23 cellular contexts compared by ENCODE assay signal in the genomic region with DNA sequence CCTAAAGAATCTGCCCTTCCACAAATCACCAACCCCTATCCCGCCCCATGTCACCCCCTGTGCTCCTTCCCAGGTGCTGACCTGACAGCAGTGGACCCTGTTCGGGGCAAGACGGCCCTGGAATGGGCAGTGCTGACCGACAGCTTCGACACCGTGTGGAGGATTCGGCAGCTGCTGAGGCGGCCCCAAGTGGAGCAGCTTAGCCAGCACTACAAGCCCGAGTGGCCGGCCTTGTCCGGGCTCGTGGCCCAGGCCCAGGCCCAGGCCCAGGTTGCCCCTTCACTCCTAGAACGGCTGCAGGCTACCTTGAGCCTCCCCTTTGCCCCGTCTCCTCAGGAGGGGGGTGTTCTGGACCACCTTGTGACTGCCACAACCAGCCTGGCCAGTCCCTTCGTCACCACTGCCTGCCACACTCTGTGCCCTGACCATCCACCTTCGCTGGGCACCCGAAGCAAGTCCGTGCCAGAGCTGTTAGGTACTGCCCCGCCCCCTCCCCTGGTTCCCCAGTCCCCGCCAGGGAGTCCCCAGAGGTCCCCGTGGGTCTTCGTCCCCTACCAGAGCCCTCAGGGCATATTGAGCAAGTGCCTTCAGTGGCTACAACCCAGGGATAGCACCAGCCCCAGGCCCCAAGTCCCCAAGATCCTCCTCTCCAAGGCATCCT. TPM values are rescaled to one million over a fixed set of nuclear protein-coding genes. Genes with fewer than 3 reads are reported as not detected.
DNase-seq lines count a peak whose midpoint lies in the region; ATAC-seq and TF ChIP-seq lines count a peak whose summit lies in the region.
"Had no signal": no experiment of that assay in that cellular context is flagged by ENCODE, and none has a peak within 500 bp of the region (broad histone marks: within the 10 kb centered on the region; RNA-seq: fewer than 3 reads in every experiment).

No MANE protein-coding gene starts in this region.

- H3K9ac ChIP-seq in SK-N-SH (no peak overlapping the region), PC-3 (ENCODE audit: low read length) (no peak overlapping the region), endodermal cell (ENCODE audit: extremely low read depth, low read length, poor library complexity, severe bottlenecking) (no peak overlapping the region)

- no peaks in the 10 kb centered on the region for H3K79me2 ChIP-seq in SK-N-SH (ENCODE audit: insufficient read depth)
- H3K79me2 ChIP-seq in PC-3 (ENCODE audit: low read length) = no peaks in the 10 kb centered on the region

- H3K4me1 Mint-ChIP-seq in endodermal cell = peaks cover 9% of the 10 kb centered on the region
- peaks cover 7 to 13% of the 10 kb centered on the region in 2 donors for H3K4me1 Mint-ChIP-seq in immature natural killer cell

- CTCF ChIA-PET in SK-N-SH (lab: Yijun Ruan, JAX) = interaction anchor here (0.7 to 12.2 kb wide), 10 partner anchors 11 to 470 kb away, joined by 3 to 141 read pairs (median 4); no protein-coding TSS in a partner anchor
- CTCF ChIA-PET in PC-3 (lab: Charles Lee) = no interaction called here

- POLR2A ChIA-PET in SK-N-SH (lab: Yijun Ruan, JAX) (no interaction called here), PC-3 (lab: Charles Lee; ENCODE audit: unreplicated experiment) (no interaction called here)

- H3K27me3 ChIP-seq in SK-N-SH (ENCODE audit: insufficient read depth) (no peaks in the 10 kb centered on the region), PC-3 (ENCODE audit: low read length) (no peaks in the 10 kb centered on the region), endodermal cell (ENCODE audit: control insufficient read depth, insufficient read depth, low read length, poor library complexity, severe bottlenecking) (peaks cover 12% of the 10 kb centered on the region)
- H3K27me3 ChIP-seq: MG63 had no signal

- H3K4me2 ChIP-seq in SK-N-SH (no peak overlapping the region), PC-3 (ENCODE audit: low read length) (no peak overlapping the region)

- WGBS in SK-N-SH (ENCODE audit: low lambda C conversion rate) = 68% methylated on average over 14 of the region's 22 CpGs
- 89 to 91% methylated on average over 16 to 22 of the region's 22 CpGs for WGBS in endodermal cell (ENCODE audit: insufficient coverage in 1 of 2, insufficient read length in 1 of 2), 2 experiments

- H3F3A ChIP-seq in SK-N-SH (replicated peaks; ENCODE audit: insufficient read depth) (no peaks in the 10 kb centered on the region), PC-3 (ENCODE audit: low read length, unreplicated experiment) (no peaks in the 10 kb centered on the region)

- ATAC-seq in SK-N-SH treated with all-trans-retinoic acid at 6 μM for 48 hours (no peak), PC-3 (no peak)

- no TSS peak for BruUV-seq in PC-3 (replicated peaks; lab: Mats Ljungman, UMichigan)

- H3K4me1 ChIP-seq in SK-N-SH (ENCODE audit: control insufficient read depth in 1 of 2, insufficient read depth in 2 of 2, low read depth in 1 of 2, low read length in 1 of 2) (peaks cover 0 to 6% of the 10 kb centered on the region in 2 experiments; a peak in 1 of 4 replicates), PC-3 (ENCODE audit: insufficient read depth, low read length) (peaks cover 7% of the 10 kb centered on the region; the same call in 1 of the 2 replicates), endodermal cell (ENCODE audit: control insufficient read depth, insufficient read depth, low read length) (peaks cover 3% of the 10 kb centered on the region)

- H3K4me3 Mint-ChIP-seq in endodermal cell = no peak overlapping the region
- H3K4me3 Mint-ChIP-seq in immature natural killer cell = no peak overlapping the region
- H3K4me3 Mint-ChIP-seq: CD14-positive monocyte had no signal

- no peak overlapping the region for H3K27ac Mint-ChIP-seq in endodermal cell
- no peak overlapping the region for H3K27ac Mint-ChIP-seq in immature natural killer cell

- H3K4me3 ChIP-seq in SK-N-SH (ENCODE audit: low read depth in 2 of 2, low read length in 1 of 2) = no peak overlapping the region
- no peak overlapping the region for H3K4me3 ChIP-seq in PC-3 (ENCODE audit: low read length)
- H3K4me3 ChIP-seq in endodermal cell (ENCODE audit: low read length) = no peak overlapping the region
- H3K4me3 ChIP-seq: MG63 had no signal

- H3K36me3 ChIP-seq in SK-N-SH (replicated peaks in 1 of 2; ENCODE audit: control insufficient read depth in 1 of 2, insufficient read depth in 2 of 2, low read length in 1 of 2) (no peaks in the 10 kb centered on the region), PC-3 (ENCODE audit: low read depth, low read length) (no peaks in the 10 kb centered on the region), endodermal cell (ENCODE audit: control insufficient read depth, insufficient read depth, low read length) (no peaks in the 10 kb centered on the region)
- H3K36me3 ChIP-seq: MG63 had no signal

- H3K9me3 ChIP-seq in SK-N-SH = no peaks in the 10 kb centered on the region
- no peaks in the 10 kb centered on the region for H3K9me3 ChIP-seq in PC-3 (ENCODE audit: low read length)
- no peaks in the 10 kb centered on the region for H3K9me3 ChIP-seq in endodermal cell (ENCODE audit: control insufficient read depth, low read length)
- H3K9me3 ChIP-seq: MG63 had no signal

- TF ChIP-seq CTCF in SK-N-SH (IDR thresholded peaks at IDR 0.05) = no peak
- TF ChIP-seq CTCF in PC-3 (conservative IDR thresholded peaks at IDR 0.05; ENCODE audit: low read depth, low read length) = no peak
- TF ChIP-seq CTCF in endodermal cell (conservative IDR thresholded peaks at IDR 0.05) = no peak

- H3K27ac ChIP-seq in SK-N-SH (ENCODE audit: low read depth in 2 of 2, low read length in 1 of 2) (no peak overlapping the region), PC-3 (ENCODE audit: low read length) (no peak overlapping the region), endodermal cell (ENCODE audit: low read depth, low read length) (no peak overlapping the region)
- H3K27ac ChIP-seq: 22Rv1 had no signal

- peaks cover 26% of the 10 kb centered on the region for H3K27me3 Mint-ChIP-seq in endodermal cell (ENCODE audit: insufficient read depth)
- peaks cover 1 to 6% (median 6%) of the 10 kb centered on the region in 3 donors for H3K27me3 Mint-ChIP-seq in immature natural killer cell (ENCODE audit: low read depth in 3 of 3)

- DNase-seq in SK-N-SH = peak; percentile 15
- DNase-seq in PC-3 = no peak
- DNase-seq in endodermal cell = peak; percentile 63
- peak; percentile 77 for DNase-seq in posterior vena cava (ENCODE audit: low spot score)
- no peak for DNase-seq in NCI-H226
- no peak for DNase-seq in immature natural killer cell
- DNase-seq in NCI-H748 (lab: John Stamatoyannopoulos, UW; ENCODE audit: unreplicated experiment) = no peak
- DNase-seq: AML-193; DMS79 treated with DMSO at 0.1 percent for 48 hours; HCEC 1CT; MG63; NCI-H1048; NCI-H1436 treated with DMSO at 0.1 percent for 48 hours; NCI-H2029; NCI-H2171; NCI-H446; NCI-H69; NK-92 treated with Interleukin-12 subunit alpha and Interleukin-12 subunit beta, amount 100 ng/mL, for 24 hours had no signal

- TF ChIP-seq RAD21 in SK-N-SH (IDR thresholded peaks at IDR 0.05; ENCODE audit: low read length) = no peak

- H4K20me1 ChIP-seq in SK-N-SH (ENCODE audit: insufficient read depth) = no peaks in the 10 kb centered on the region
- no peaks in the 10 kb centered on the region for H4K20me1 ChIP-seq in PC-3 (ENCODE audit: low read length)

- H3K9me3 Mint-ChIP-seq in endodermal cell = no peaks in the 10 kb centered on the region
- no peaks in the 10 kb centered on the region for H3K9me3 Mint-ChIP-seq in immature natural killer cell

- H3K9me2 ChIP-seq in SK-N-SH = no peaks in the 10 kb centered on the region
- no peaks in the 10 kb centered on the region for H3K9me2 ChIP-seq in PC-3 (replicated peaks; ENCODE audit: low read length)

- H2AFZ ChIP-seq in SK-N-SH (ENCODE audit: low read depth) = no peak overlapping the region
- H2AFZ ChIP-seq in PC-3 (ENCODE audit: low read length) = 0 out of 2 replicates have a peak overlapping the region, but pooled peaks have one; percentile 30

- intact Hi-C loops in PC-3 (cut with micrococcal nuclease) = loop anchor here (2.0 kb wide), 1 partner anchor 132 kb away; no protein-coding TSS in a partner anchor
- intact Hi-C loops in posterior vena cava (cut with DNase I) = no loop called here

- H3K36me3 Mint-ChIP-seq in endodermal cell (ENCODE audit: low read depth) (no peaks in the 10 kb centered on the region), immature natural killer cell (no peaks in the 10 kb centered on the region)
- H3K36me3 Mint-ChIP-seq: CD14-positive monocyte had no signal

- no peak for TF ChIP-seq EP300 in SK-N-SH (IDR thresholded peaks at IDR 0.05; ENCODE audit: borderline replicate concordance in 1 of 2, low read depth in 1 of 2, low read length in 1 of 2)

TF ChIP-seq in SK-N-SH, 30 proteins besides CTCF, POLR2A, EP300 and RAD21 (continues in another document):
- TF ChIP-seq MXI1 (IDR thresholded peaks at IDR 0.05; ENCODE audit: low read depth, low read length) (no peak), ELF1 (IDR thresholded peaks at IDR 0.05) (no peak), YY1 (IDR thresholded peaks at IDR 0.05; ENCODE audit: low read depth) (no peak)

TF ChIP-seq in SK-N-SH treated with all-trans-retinoic acid at 6 μM for 48 hours, 23 proteins besides CTCF, POLR2A, EP300 and RAD21 (continues in another document):
- TF ChIP-seq CSDC2 (CRISPR knock-in tag; IDR thresholded peaks at IDR 0.05) = no peak

RNA-seq across cellular contexts. Expression of gene ANKRD33, which starts 2.7 kb away (rescaled TPM):
- not detected in 2 replicates for polyA plus RNA-seq in SK-N-SH (2012; rRNA removed)
- polyA plus RNA-seq in SK-N-SH (2012; cell fraction: cytosol; rRNA removed) = not detected in 2 replicates
- 0.11 and 0.13 TPM in 2 replicates for polyA plus RNA-seq in SK-N-SH (2012; cell fraction: nucleus; rRNA removed)
- total RNA-seq in PC-3 (2014; rRNA removed) = not detected in 2 replicates
- under 1 TPM in 1 of 2 donors, not detected in 1; 0.46 TPM for total RNA-seq in endodermal cell
- polyA plus RNA-seq in endodermal cell (2013, experiment 1 of 2) = 0.28 TPM
- 0.62 TPM for polyA plus RNA-seq in endodermal cell (2013, experiment 2 of 2)
- total RNA-seq in posterior vena cava = not detected
- polyA plus RNA-seq in immature natural killer cell = not detected
- total RNA-seq: OCI-LY7, RPMI7951 had no signal
- polyA plus RNA-seq: CD14-positive monocyte had no signal

RNA-seq across cellular contexts. Expression of gene ACVRL1, which starts 16.7 kb away (rescaled TPM):
- polyA plus RNA-seq in SK-N-SH (2012; rRNA removed) = 0.07 and 0.08 TPM in 2 replicates
- polyA plus RNA-seq in SK-N-SH (2012; cell fraction: cytosol; rRNA removed) = 0.05 and 0.07 TPM in 2 replicates
- polyA plus RNA-seq in SK-N-SH (2012; cell fraction: nucleus; rRNA removed) = 0.11 and 0.54 TPM in 2 replicates
- total RNA-seq in PC-3 (2014; rRNA removed) = 0.40 TPM in 1 of 2 replicates, not detected in the other
- under 1 TPM; 0.42 to 0.64 TPM for total RNA-seq in endodermal cell
- 1.00 TPM for polyA plus RNA-seq in endodermal cell (2013, experiment 1 of 2)
- polyA plus RNA-seq in endodermal cell (2013, experiment 2 of 2) = 1.4 TPM
- 10 to 100 TPM; 74.4 to 95.7 TPM for total RNA-seq in posterior vena cava
- under 1 TPM in 1 of 3 donors, not detected in 2; 0.14 TPM for polyA plus RNA-seq in immature natural killer cell
- total RNA-seq: OCI-LY7, RPMI7951 had no signal

RNA-seq across cellular contexts. Expression of gene FIGNL2, which starts 42.1 kb away (rescaled TPM):
- polyA plus RNA-seq in SK-N-SH (2012; rRNA removed) (0.05 and 0.08 TPM in 2 replicates), immature natural killer cell (under 1 TPM in 1 of 3 donors, not detected in 2; 0.07 TPM)
- polyA plus RNA-seq in SK-N-SH (2012; cell fraction: cytosol; rRNA removed) = 0.03 and 0.05 TPM in 2 replicates
- polyA plus RNA-seq in SK-N-SH (2012; cell fraction: nucleus; rRNA removed) = 0.46 and 0.58 TPM in 2 replicates
- total RNA-seq in PC-3 (2014; rRNA removed) (not detected in 2 replicates), endodermal cell (10 to 100 TPM; 10.5 to 17.7 TPM), posterior vena cava (1 to 10 TPM in 1 of 2 donors, under 1 TPM in 1; 0.60 to 1.0 TPM)
- polyA plus RNA-seq in endodermal cell (2013, experiment 1 of 2) = 24.4 TPM
- 22.8 TPM for polyA plus RNA-seq in endodermal cell (2013, experiment 2 of 2)
- total RNA-seq: OCI-LY7, RPMI7951 had no signal

Comparison
In these comparisons a context has a peak if more than half of its experiments do, and no peak if none do; other contexts are left out.
1. DNase-seq: peak in SK-N-SH (single experiment), endodermal cell (single experiment) and posterior vena cava (single experiment); none in PC-3 (single experiment), NCI-H226 (single experiment), immature natural killer cell (0 of 3) and NCI-H748 (single experiment).
2. RNA of gene ACVRL1, which starts 16.7 kb away (total RNA-seq): 74.4 to 95.7 TPM in posterior vena cava; 0.42 to 0.64 TPM in endodermal cell and 0.40 TPM in PC-3; every median in the first group is over 10 times any median in the second.
3. RNA of gene FIGNL2, which starts 42.1 kb away (total RNA-seq): 10.5 to 17.7 TPM in endodermal cell; 0.60 to 1.0 TPM in posterior vena cava and not detected in PC-3; every median in the first group is over 4 times any median in the second.